In the genomic region with DNA sequence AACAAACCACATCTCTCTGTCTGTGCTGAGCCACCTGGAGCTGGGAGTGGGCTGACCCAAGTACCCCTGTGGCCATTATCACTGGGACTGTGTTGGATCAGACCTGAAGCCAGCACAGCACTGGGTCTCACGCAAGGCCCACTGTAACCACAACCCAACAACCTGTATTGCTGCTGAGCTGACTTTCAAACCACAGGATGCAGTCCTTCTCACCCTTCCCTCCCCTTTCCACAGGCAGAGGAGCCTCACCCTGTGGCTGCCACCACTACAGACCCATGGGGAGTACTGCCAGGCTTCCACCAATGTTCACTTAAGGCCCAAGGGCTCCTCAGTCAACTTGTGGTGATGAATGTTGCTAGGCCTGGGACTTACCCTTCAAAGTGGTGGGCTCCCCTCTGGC, we compare ENCODE assay signal across 15 cellular contexts.
DNase-seq lines count a peak whose midpoint lies in the region; ATAC-seq and TF ChIP-seq lines count a peak whose summit lies in the region.
"Had no signal": no experiment of that assay in that cellular context is flagged by ENCODE, and none has a peak within 500 bp of the region (broad histone marks: within the 10 kb centered on the region; RNA-seq: fewer than 3 reads in every experiment).

No MANE protein-coding gene starts in this region.

- no peaks in the 10 kb centered on the region for H3K79me2 ChIP-seq in DND-41 (ENCODE audit: insufficient read depth, low read length)

- H3K9me3 Mint-ChIP-seq in central memory CD8-positive, alpha-beta T cell = peaks cover 20% of the 10 kb centered on the region
- H3K9me3 Mint-ChIP-seq in natural killer cell = peaks cover 5 to 18% of the 10 kb centered on the region in 2 donors

- no peak overlapping the region for H2AFZ ChIP-seq in DND-41 (ENCODE audit: low read depth, low read length)
- H2AFZ ChIP-seq: GM23248 had no signal

- peaks cover 3% of the 10 kb centered on the region for H3K9me3 ChIP-seq in DND-41 (ENCODE audit: insufficient read depth, low read length, severe bottlenecking)
- H3K9me3 ChIP-seq: A549, Caco-2 had no signal

- no peak overlapping the region for H3K27ac ChIP-seq in DND-41 (ENCODE audit: low read length)
- H3K27ac ChIP-seq: A549, GM23248 had no signal

- peaks cover 13% of the 10 kb centered on the region for H3K36me3 ChIP-seq in DND-41 (ENCODE audit: insufficient read depth, low read length)

- H4K20me1 ChIP-seq in DND-41 (ENCODE audit: insufficient read depth, low read length) = no peaks in the 10 kb centered on the region

- H3K27me3 ChIP-seq in DND-41 (ENCODE audit: insufficient read depth, low read length, poor library complexity) = no peaks in the 10 kb centered on the region

- peaks cover 31% of the 10 kb centered on the region for H3K4me1 Mint-ChIP-seq in central memory CD8-positive, alpha-beta T cell
- H3K4me1 Mint-ChIP-seq in natural killer cell = peaks cover 20 to 27% of the 10 kb centered on the region in 2 donors

- DNase-seq in DND-41 (peak; percentile 40), natural killer cell (no peak)
- peak; percentile 18 for DNase-seq in Jurkat, Clone E6-1 (ENCODE audit: low read depth, low spot score)
- DNase-seq in central memory CD8-positive, alpha-beta T cell (ENCODE audit: low spot score in 2 of 2) = no peak
- no peak for DNase-seq in activated naive CD4-positive, alpha-beta T cell (lab: John Stamatoyannopoulos, UW)
- DNase-seq: Caco-2; CD8-positive, alpha-beta memory T cell; GM23248; IMR-90 had no signal

- no peak overlapping the region for H3K4me2 ChIP-seq in DND-41 (ENCODE audit: insufficient read depth, low read length)
- H3K4me2 ChIP-seq: A549 had no signal

- intact Hi-C loops in natural killer cell (cut with micrococcal nuclease) = no loop called here

- peak overlapping the region; percentile 2 for H3K27ac Mint-ChIP-seq in central memory CD8-positive, alpha-beta T cell (ENCODE audit: low read depth)
- H3K27ac Mint-ChIP-seq in natural killer cell = peak overlapping the region; percentile 1 to 59
- H3K27ac Mint-ChIP-seq: CD14-positive monocyte had no signal

- no peaks in the 10 kb centered on the region for H3K27me3 Mint-ChIP-seq in central memory CD8-positive, alpha-beta T cell
- H3K27me3 Mint-ChIP-seq in natural killer cell (ENCODE audit: low read depth in 2 of 2) = no peaks in the 10 kb centered on the region
- H3K27me3 Mint-ChIP-seq: CD8-positive, alpha-beta memory T cell had no signal

- ATAC-seq in DND-41 (ENCODE audit: insufficient read depth, low read depth) (peak; percentile 79), natural killer cell (peak in 1 of 3 donors; percentile 54), HG02973 (IDR thresholded peaks at IDR 0.05; ENCODE audit: unreplicated experiment) (no peak), GM18511 (IDR thresholded peaks at IDR 0.05; ENCODE audit: unreplicated experiment) (no peak)
- no peak for ATAC-seq in central memory CD8-positive, alpha-beta T cell (replicated peaks; ENCODE audit: extremely low read depth, poor library complexity, severe bottlenecking)
- ATAC-seq: A549, GM12878, HCT116 had no signal

- TF ChIP-seq CTCF in DND-41 (IDR thresholded peaks at IDR 0.05; ENCODE audit: borderline replicate concordance, extremely low read depth, low read length, poor library complexity, severe bottlenecking) (no peak), natural killer cell (IDR thresholded peaks at IDR 0.05) (no peak)

- H3K9ac ChIP-seq in DND-41 (ENCODE audit: low read depth, low read length) = no peak overlapping the region
- H3K9ac ChIP-seq: GM23248 had no signal

- H3K4me3 Mint-ChIP-seq in central memory CD8-positive, alpha-beta T cell = no peak overlapping the region
- no peak overlapping the region for H3K4me3 Mint-ChIP-seq in natural killer cell
- H3K4me3 Mint-ChIP-seq: CD14-positive monocyte; CD8-positive, alpha-beta memory T cell had no signal

- H3K4me1 ChIP-seq in DND-41 (ENCODE audit: insufficient read depth, low read length) = no peaks in the 10 kb centered on the region; the same call in 1 of the 2 replicates
- H3K4me1 ChIP-seq: A549, Caco-2 had no signal

- H3K36me3 Mint-ChIP-seq in central memory CD8-positive, alpha-beta T cell (ENCODE audit: insufficient read depth) = peaks cover 2% of the 10 kb centered on the region
- H3K36me3 Mint-ChIP-seq in natural killer cell = peaks cover 26% of the 10 kb centered on the region

- H3K4me3 ChIP-seq in DND-41 (ENCODE audit: low read depth in 1 of 2, low read length in 2 of 2) = no peak overlapping the region
- H3K4me3 ChIP-seq in Jurkat, Clone E6-1 (ENCODE audit: low read length) = no peak overlapping the region
- H3K4me3 ChIP-seq: A549, GM12878, GM23248 had no signal

Comparison
In these comparisons a context has a peak if more than half of its experiments do, and no peak if none do; other contexts are left out.
1. DNase-seq: peak in DND-41 (single experiment) and Jurkat, Clone E6-1 (single experiment); none in central memory CD8-positive, alpha-beta T cell (0 of 2), natural killer cell (single experiment) and activated naive CD4-positive, alpha-beta T cell (0 of 4).